In genomic region chr6:95578106-95578410, GRCh38 we compare ENCODE assay signal across 8 cellular contexts. TPM values are rescaled to one million over a fixed set of nuclear protein-coding genes. Genes with fewer than 3 reads are reported as not detected.
A peak's percentile ranks its signal among the peaks of the same experiment; 100 is the strongest.
DNase-seq lines count a peak whose midpoint lies in the region; ATAC-seq and TF ChIP-seq lines count a peak whose summit lies in the region.

No MANE protein-coding gene starts in this region.

- H3K27ac ChIP-seq in PC-9: peak overlapping the region; percentile 65

- POLR2A ChIA-PET in PC-9 (lab: Charles Lee; ENCODE audit: unreplicated experiment): interaction anchor here (0.6 kb wide), 1 partner anchor 957 kb away, joined by 3 read pairs; no protein-coding TSS in a partner anchor

- ATAC-seq in HG02759 (IDR thresholded peaks at IDR 0.05; ENCODE audit: unreplicated experiment): peak; percentile 20

- DNase-seq in activated naive CD4-positive, alpha-beta T cell treated with anti-CD3 and anti-CD28 coated beads, Interleukin-2, amount 10 ng/mL, durations not matched to agents 7 days and 5 days: no peak
- DNase-seq in activated naive CD4-positive, alpha-beta T cell treated with anti-CD3 and anti-CD28 coated beads, Interleukin-2, amount 50 U/mL, for 16 hours: no peak
- no peak for DNase-seq in PC-9
- DNase-seq in nephron progenitor cell: no peak
- no peak for DNase-seq in D341Med (ENCODE audit: low spot score)
- DNase-seq in activated effector memory CD4-positive, alpha-beta T cell treated with anti-CD3 and anti-CD28 coated beads, Interleukin-2, amount 50 U/mL, for 16 hours: no peak

- peaks cover 11% of the 10 kb centered on the region for H3K79me2 ChIP-seq in PC-9 (ENCODE audit: low read depth)

- TF ChIP-seq CTCF in PC-9 (conservative IDR thresholded peaks at IDR 0.05): no peak
- TF ChIP-seq CTCF in nephron progenitor cell (IDR thresholded peaks at IDR 0.05): no peak

- peak overlapping the region; percentile 94 for H3K4me2 ChIP-seq in PC-9

- peak overlapping the region; percentile 96 for H3K4me3 ChIP-seq in PC-9
- H3K4me3 ChIP-seq in endocrine pancreas (ENCODE audit: control insufficient read depth, insufficient read depth, low read length): peak overlapping the region; percentile 79

- no peaks in the 10 kb centered on the region; the same call in 1 of the 2 replicates for H3K9me2 ChIP-seq in PC-9 (ENCODE audit: insufficient read depth)

- H3K27me3 Mint-ChIP-seq in activated naive CD4-positive, alpha-beta T cell treated with anti-CD3 and anti-CD28 coated beads, Interleukin-2, amount 10 ng/mL, durations not matched to agents 7 days and 5 days: no peaks in the 10 kb centered on the region
- H3K27me3 Mint-ChIP-seq in nephron progenitor cell (ENCODE audit: low read depth, poor library complexity): no peaks in the 10 kb centered on the region

- peak overlapping the region; percentile 99 for H2AFZ ChIP-seq in PC-9

- H3K27ac Mint-ChIP-seq in activated naive CD4-positive, alpha-beta T cell treated with anti-CD3 and anti-CD28 coated beads, Interleukin-2, amount 10 ng/mL, durations not matched to agents 7 days and 5 days: peak overlapping the region; percentile 100
- H3K27ac Mint-ChIP-seq in nephron progenitor cell: peak overlapping the region; percentile 99

- H3K4me1 ChIP-seq in PC-9 (replicated peaks; ENCODE audit: insufficient read depth) (peaks cover 29% of the 10 kb centered on the region), endocrine pancreas (ENCODE audit: control insufficient read depth, insufficient read depth, low read length) (peaks cover 28% of the 10 kb centered on the region)

- CTCF ChIA-PET in activated naive CD4-positive, alpha-beta T cell treated with anti-CD3 and anti-CD28 coated beads, Interleukin-2, amount 10 ng/mL, durations not matched to agents 7 days and 5 days (lab: Charles Lee): no interaction called here
- CTCF ChIA-PET in PC-9 (lab: Charles Lee): no interaction called here

- H3K27me3 ChIP-seq in PC-9 (ENCODE audit: insufficient read depth, low read depth) (no peaks in the 10 kb centered on the region), endocrine pancreas (ENCODE audit: control insufficient read depth, insufficient read depth, low read length) (no peaks in the 10 kb centered on the region)

- H3K4me1 Mint-ChIP-seq in activated naive CD4-positive, alpha-beta T cell treated with anti-CD3 and anti-CD28 coated beads, Interleukin-2, amount 10 ng/mL, durations not matched to agents 7 days and 5 days: peaks cover 41% of the 10 kb centered on the region
- H3K4me1 Mint-ChIP-seq in nephron progenitor cell: peaks cover 35% of the 10 kb centered on the region

- H3K9me3 ChIP-seq in PC-9 (ENCODE audit: insufficient read depth, low read depth): no peaks in the 10 kb centered on the region
- H3K9me3 ChIP-seq in endocrine pancreas (ENCODE audit: control insufficient read depth, low read length): no peaks in the 10 kb centered on the region

- peak overlapping the region; percentile 88 for H3K4me3 Mint-ChIP-seq in activated naive CD4-positive, alpha-beta T cell treated with anti-CD3 and anti-CD28 coated beads, Interleukin-2, amount 10 ng/mL, durations not matched to agents 7 days and 5 days
- H3K4me3 Mint-ChIP-seq in nephron progenitor cell: peak overlapping the region; percentile 97

- H3K9me3 Mint-ChIP-seq in activated naive CD4-positive, alpha-beta T cell treated with anti-CD3 and anti-CD28 coated beads, Interleukin-2, amount 10 ng/mL, durations not matched to agents 7 days and 5 days: no peaks in the 10 kb centered on the region
- H3K9me3 Mint-ChIP-seq in nephron progenitor cell: peaks cover 20% of the 10 kb centered on the region

- no TSS peak for BruUV-seq in PC-9 (replicated peaks; lab: Mats Ljungman, UMichigan)

- H3K9ac ChIP-seq in endocrine pancreas (ENCODE audit: control insufficient read depth, insufficient read depth, low read length): peak overlapping the region; percentile 92

- peaks cover 14% of the 10 kb centered on the region; the same call in 1 of the 2 replicates for H3F3A ChIP-seq in PC-9 (ENCODE audit: insufficient read depth, low read depth)

- H3K36me3 Mint-ChIP-seq in activated naive CD4-positive, alpha-beta T cell treated with anti-CD3 and anti-CD28 coated beads, Interleukin-2, amount 10 ng/mL, durations not matched to agents 7 days and 5 days: peaks cover 26% of the 10 kb centered on the region
- H3K36me3 Mint-ChIP-seq in nephron progenitor cell (ENCODE audit: low read depth): peaks cover 31% of the 10 kb centered on the region

- no peaks in the 10 kb centered on the region for H4K20me1 ChIP-seq in PC-9 (ENCODE audit: insufficient read depth)

- H3K36me3 ChIP-seq in PC-9 (ENCODE audit: low read depth) (no peaks in the 10 kb centered on the region), endocrine pancreas (ENCODE audit: control insufficient read depth, insufficient read depth, low read length) (no peaks in the 10 kb centered on the region)

- intact Hi-C loops in PC-9 (cut with micrococcal nuclease; ENCODE audit: unreplicated experiment): loop anchor here (5.0 to 10.0 kb wide), 2 partner anchors 143 to 944 kb away; partner anchors contain the start of gene UFL1

RNA-seq across cellular contexts. Expression of gene MANEA, which starts 0.7 kb away (rescaled TPM):
- 7.2 and 11.0 TPM in 2 replicates for total RNA-seq in PC-9 (2021)
